In the genomic region with DNA sequence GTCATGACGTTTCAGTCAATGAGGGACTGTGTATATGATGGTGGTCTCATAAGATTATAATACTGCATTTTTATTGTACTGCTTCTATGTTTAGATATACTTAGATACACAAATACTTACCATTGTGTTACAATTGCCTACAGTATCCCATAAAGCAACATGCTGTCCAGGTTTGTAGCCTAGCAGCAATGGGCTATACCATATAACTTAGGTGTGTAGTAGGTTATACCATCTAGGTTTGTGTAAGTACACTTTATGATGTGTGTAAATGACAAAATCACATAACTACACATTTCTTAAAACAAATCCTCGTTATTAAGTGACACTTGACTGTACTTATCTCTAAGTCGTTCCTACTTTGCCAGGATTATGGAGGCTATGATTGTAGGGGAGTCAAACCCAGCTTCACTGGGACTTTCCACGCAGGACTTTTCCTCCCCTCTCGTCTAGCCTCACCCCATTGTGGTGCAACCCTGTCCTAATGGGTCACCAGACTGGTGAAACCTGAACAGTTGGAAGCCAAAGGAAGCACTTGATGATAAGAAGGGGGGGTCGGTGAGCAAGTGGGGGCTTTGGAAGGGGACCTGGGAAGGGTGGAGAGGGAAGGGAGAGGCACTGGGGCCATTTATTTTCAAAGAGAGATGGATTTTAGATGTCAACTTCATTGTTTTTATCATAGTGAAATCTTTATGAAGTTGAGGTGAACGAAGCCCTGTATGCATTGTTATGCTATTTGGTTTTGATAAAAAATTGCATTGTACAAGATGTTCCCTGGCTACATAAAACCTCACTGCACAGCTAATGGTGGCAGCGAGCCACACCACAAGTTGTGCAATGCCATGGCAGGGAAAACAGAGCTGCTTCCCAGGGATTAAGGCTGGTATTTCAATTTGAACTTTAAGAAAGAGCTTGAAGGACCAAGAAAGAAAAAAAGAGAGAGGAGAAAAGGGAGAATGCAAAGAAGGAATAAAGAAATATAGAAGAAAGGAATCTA, we compare ENCODE assay signal across 1 cellular context.
TF ChIP-seq lines count a peak whose summit lies in the region.

No MANE protein-coding gene starts in this region.

TF ChIP-seq in SK-N-SH, 30 proteins besides CTCF, POLR2A, EP300 and RAD21 (continued from another document):
- TF ChIP-seq, protein P1, sequence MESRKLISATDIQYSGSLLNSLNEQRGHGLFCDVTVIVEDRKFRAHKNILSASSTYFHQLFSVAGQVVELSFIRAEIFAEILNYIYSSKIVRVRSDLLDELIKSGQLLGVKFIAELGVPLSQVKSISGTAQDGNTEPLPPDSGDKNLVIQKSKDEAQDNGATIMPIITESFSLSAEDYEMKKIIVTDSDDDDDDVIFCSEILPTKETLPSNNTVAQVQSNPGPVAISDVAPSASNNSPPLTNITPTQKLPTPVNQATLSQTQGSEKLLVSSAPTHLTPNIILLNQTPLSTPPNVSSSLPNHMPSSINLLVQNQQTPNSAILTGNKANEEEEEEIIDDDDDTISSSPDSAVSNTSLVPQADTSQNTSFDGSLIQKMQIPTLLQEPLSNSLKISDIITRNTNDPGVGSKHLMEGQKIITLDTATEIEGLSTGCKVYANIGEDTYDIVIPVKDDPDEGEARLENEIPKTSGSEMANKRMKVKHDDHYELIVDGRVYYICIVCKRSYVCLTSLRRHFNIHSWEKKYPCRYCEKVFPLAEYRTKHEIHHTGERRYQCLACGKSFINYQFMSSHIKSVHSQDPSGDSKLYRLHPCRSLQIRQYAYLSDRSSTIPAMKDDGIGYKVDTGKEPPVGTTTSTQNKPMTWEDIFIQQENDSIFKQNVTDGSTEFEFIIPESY (IDR thresholded peaks at IDR 0.05; ENCODE audit: borderline replicate concordance, low read depth): no peak
- TF ChIP-seq TEAD4 (IDR thresholded peaks at IDR 0.05; ENCODE audit: borderline replicate concordance, insufficient read depth): no peak
- TF ChIP-seq POLR2AphosphoS5 (IDR thresholded peaks at IDR 0.05; ENCODE audit: low read depth, low read length): no peak
- TF ChIP-seq RXRA (IDR thresholded peaks at IDR 0.05; ENCODE audit: borderline replicate concordance, low read depth): no peak
TF ChIP-seq in SK-N-SH: peak in this region for 0.
